Comparison of ENCODE assay signal across 23 cellular contexts in genomic region chr11:74773481-74773880, GRCh38. TPM values are rescaled to one million over a fixed set of nuclear protein-coding genes. Genes with fewer than 3 reads are reported as not detected.
"Had no signal": no experiment of that assay in that cellular context is flagged by ENCODE, and none has a peak within 500 bp of the region (broad histone marks: within the 10 kb centered on the region; RNA-seq: fewer than 3 reads in every experiment).

No MANE protein-coding gene starts in this region.

- H3K4me3 ChIP-seq: ascending aorta, upper lobe of right lung had no signal

- H3K27me3 Mint-ChIP-seq: activated CD4-positive, alpha-beta T cell treated with anti-CD3 and anti-CD28 coated beads, Interleukin-2, amount 10 ng/mL, durations not matched to agents 7 days and 5 days; activated naive CD4-positive, alpha-beta T cell treated with anti-CD3 and anti-CD28 coated beads, Interleukin-2, amount 10 ng/mL, durations not matched to agents 7 days and 5 days; effector memory CD8-positive, alpha-beta T cell; natural killer cell treated with Interleukin-12 subunit alpha and Interleukin-12 subunit beta and Interleukin-15 and Interleukin-18, amount 100 ng/mL, for 72 hours; stimulated activated naive B cell treated with anti-CD40 and anti-IgM and Interleukin-4, amounts not matched to agents 10 μg/mL and 1 μg/mL and 100 μg/mL, for 72 hours had no signal

- H3K9me3 ChIP-seq: ascending aorta, neutrophil, upper lobe of right lung had no signal

- H3K9ac ChIP-seq: parathyroid adenoma had no signal

- H3K27me3 ChIP-seq: ascending aorta, neutrophil, upper lobe of right lung had no signal

- H2AFZ ChIP-seq: parathyroid adenoma had no signal

- H3K4me1 ChIP-seq: parathyroid adenoma had no signal

- H3K9me3 Mint-ChIP-seq: activated CD4-positive, alpha-beta T cell treated with anti-CD3 and anti-CD28 coated beads, Interleukin-2, amount 10 ng/mL, durations not matched to agents 7 days and 5 days; activated naive CD4-positive, alpha-beta T cell treated with anti-CD3 and anti-CD28 coated beads, Interleukin-2, amount 10 ng/mL, durations not matched to agents 7 days and 5 days; activated T-cell treated with anti-CD3 and anti-CD28 coated beads, Interleukin-2, amount 50 U/mL, for 4 hours; effector memory CD8-positive, alpha-beta T cell; mesothelial cell of epicardium; natural killer cell treated with Interleukin-12 subunit alpha and Interleukin-12 subunit beta and Interleukin-15 and Interleukin-18, amount 100 ng/mL, for 72 hours; stimulated activated naive B cell treated with anti-CD40 and anti-IgM and Interleukin-4, amounts not matched to agents 10 μg/mL and 1 μg/mL and 100 μg/mL, for 72 hours had no signal

- ATAC-seq: activated T-cell treated with anti-CD3 and anti-CD28 coated beads, Interleukin-2, amount 50 U/mL, for 4 hours; effector memory CD8-positive, alpha-beta T cell; left lobe of liver; natural killer cell treated with Interleukin-12 subunit alpha and Interleukin-12 subunit beta and Interleukin-15 and Interleukin-18, amount 100 ng/mL, for 72 hours; stimulated activated naive B cell treated with anti-CD40 and anti-IgM and Interleukin-4, amounts not matched to agents 10 μg/mL and 1 μg/mL and 100 μg/mL, for 72 hours; upper lobe of right lung had no signal

- H3K36me3 Mint-ChIP-seq: natural killer cell treated with Interleukin-12 subunit alpha and Interleukin-12 subunit beta and Interleukin-15 and Interleukin-18, amount 100 ng/mL, for 72 hours had no signal

- DNase-seq: activated CD4-positive, alpha-beta T cell treated with anti-CD3 and anti-CD28 coated beads, Interleukin-2, amount 10 ng/mL, durations not matched to agents 7 days and 5 days; activated CD8-positive, alpha-beta memory T cell treated with anti-CD3 and anti-CD28 coated beads, Interleukin-2, amount 50 U/mL, for 4 hours; activated effector memory CD4-positive, alpha-beta T cell treated with Interleukin-2 at 50 U/mL for 16 hours; activated naive CD4-positive, alpha-beta T cell treated with anti-CD3 and anti-CD28 coated beads, Interleukin-2, amount 10 ng/mL, durations not matched to agents 7 days and 5 days; activated T-cell treated with anti-CD3 and anti-CD28 coated beads, Interleukin-2, amount 50 U/mL, for 4 hours; dermis blood vessel endothelial cell; effector memory CD8-positive, alpha-beta T cell; kidney; stimulated activated naive B cell treated with anti-CD40 and anti-IgM and Interleukin-4, amounts not matched to agents 10 μg/mL and 1 μg/mL and 100 μg/mL, for 72 hours; T-helper 1 cell; T1000; upper lobe of right lung had no signal

- H3K4me3 Mint-ChIP-seq: activated CD4-positive, alpha-beta T cell treated with anti-CD3 and anti-CD28 coated beads, Interleukin-2, amount 10 ng/mL, durations not matched to agents 7 days and 5 days; activated naive CD4-positive, alpha-beta T cell treated with anti-CD3 and anti-CD28 coated beads, Interleukin-2, amount 10 ng/mL, durations not matched to agents 7 days and 5 days; activated T-cell treated with anti-CD3 and anti-CD28 coated beads, Interleukin-2, amount 50 U/mL, for 4 hours; effector memory CD8-positive, alpha-beta T cell; mesothelial cell of epicardium; natural killer cell treated with Interleukin-12 subunit alpha and Interleukin-12 subunit beta and Interleukin-15 and Interleukin-18, amount 100 ng/mL, for 72 hours; stimulated activated naive B cell treated with anti-CD40 and anti-IgM and Interleukin-4, amounts not matched to agents 10 μg/mL and 1 μg/mL and 100 μg/mL, for 72 hours had no signal

- H3K36me3 ChIP-seq: ascending aorta, neutrophil, upper lobe of right lung had no signal

- H3K27ac Mint-ChIP-seq: activated CD4-positive, alpha-beta T cell treated with anti-CD3 and anti-CD28 coated beads, Interleukin-2, amount 10 ng/mL, durations not matched to agents 7 days and 5 days; activated naive CD4-positive, alpha-beta T cell treated with anti-CD3 and anti-CD28 coated beads, Interleukin-2, amount 10 ng/mL, durations not matched to agents 7 days and 5 days; mesothelial cell of epicardium; natural killer cell treated with Interleukin-12 subunit alpha and Interleukin-12 subunit beta and Interleukin-15 and Interleukin-18, amount 100 ng/mL, for 72 hours; stimulated activated naive B cell treated with anti-CD40 and anti-IgM and Interleukin-4, amounts not matched to agents 10 μg/mL and 1 μg/mL and 100 μg/mL, for 72 hours had no signal

- H3K27ac ChIP-seq: ascending aorta, neutrophil, parathyroid adenoma, upper lobe of right lung had no signal

RNA-seq across cellular contexts. Expression of gene CHRDL2, which starts 42.3 kb away (rescaled TPM):
- total RNA-seq: activated CD4-positive, alpha-beta T cell treated with anti-CD3 and anti-CD28 coated beads, Interleukin-2, amount 10 ng/mL, durations not matched to agents 7 days and 5 days; activated T-cell treated with anti-CD3 and anti-CD28 coated beads, Interleukin-2, amount 50 U/mL, for 4 hours; ascending aorta; chondrocyte; fibroblast of lung; frontal cortex; lung microvascular endothelial cell; natural killer cell treated with Interleukin-12 subunit alpha and Interleukin-12 subunit beta and Interleukin-15 and Interleukin-18, amount 100 ng/mL, for 72 hours; renal cortical epithelial cell had no signal
- polyA plus RNA-seq: fibroblast of lung had no signal
